ENCODE assay signal across 19 cellular contexts in genomic region chr17:32695864-32696263, GRCh38.
DNase-seq lines count a peak whose midpoint lies in the region; ATAC-seq, FAIRE-seq and TF ChIP-seq lines count a peak whose summit lies in the region.
"Had no signal": no experiment of that assay in that cellular context is flagged by ENCODE, and none has a peak within 500 bp of the region (broad histone marks: within the 10 kb centered on the region; RNA-seq: fewer than 3 reads in every experiment).

No MANE protein-coding gene starts in this region.

- H3K79me2 ChIP-seq in HepG2 (ENCODE audit: insufficient read depth, low read length) (no peaks in the 10 kb centered on the region), GM12878 (ENCODE audit: control insufficient read depth, insufficient read depth, low read length) (no peaks in the 10 kb centered on the region), neural cell (replicated peaks; ENCODE audit: insufficient read depth, low read length) (no peaks in the 10 kb centered on the region)

- H4K20me1 ChIP-seq in HepG2 (ENCODE audit: insufficient read depth, low read length) (no peaks in the 10 kb centered on the region), GM12878 (ENCODE audit: control insufficient read depth, insufficient read depth) (no peaks in the 10 kb centered on the region), neural cell (ENCODE audit: insufficient read depth) (no peaks in the 10 kb centered on the region)
- H4K20me1 ChIP-seq: BLaER1 treated with 17β-estradiol and CSF1 and Interleukin-3, amounts not matched to agents 10 nM and 100 nM had no signal

- TF ChIP-seq POLR2A in HepG2 (IDR thresholded peaks at IDR 0.05; ENCODE audit: insufficient read depth in 1 of 2, low read depth in 2 of 2, low read length in 2 of 2) (no peak), right lobe of liver (IDR thresholded peaks at IDR 0.05) (no peak), GM12878 (IDR thresholded peaks at IDR 0.05; ENCODE audit: low read depth, low read length) (no peak)

- H3K27me3 ChIP-seq in HepG2 (ENCODE audit: control insufficient read depth in 1 of 2, insufficient read depth in 2 of 2, low read length in 2 of 2) (no peaks in the 10 kb centered on the region; a peak in 1 of 5 replicates), right lobe of liver (no peaks in the 10 kb centered on the region), GM12878 (replicated peaks in 1 of 2; ENCODE audit: control insufficient read depth in 2 of 2, insufficient read depth in 2 of 2, low read length in 1 of 2) (no peaks in the 10 kb centered on the region), neural cell (ENCODE audit: insufficient read depth, low read depth, low read length) (no peaks in the 10 kb centered on the region)
- H3K27me3 ChIP-seq: BLaER1 treated with 17β-estradiol and CSF1 and Interleukin-3, amounts not matched to agents 10 nM and 100 nM had no signal

- DNase-seq in HepG2 (ENCODE audit: low spot score) = no peak
- no peak for DNase-seq in right lobe of liver
- DNase-seq in GM12878 (ENCODE audit: low read depth, low spot score) = no peak
- DNase-seq in activated T-cell treated with anti-CD3 and anti-CD28 coated beads for 4 hours = no peak
- DNase-seq in KG1 (lab: John Stamatoyannopoulos, UW) = no peak
- DNase-seq: AML-193; Caco-2; Calu3; CD4-positive, alpha-beta T cell; CD8-positive, alpha-beta T cell; DMS79 treated with DMSO at 0.1 percent for 48 hours; GF-D8 had no signal

- POLR2A ChIA-PET in HepG2 (lab: Yijun Ruan, JAX) = no interaction called here
- POLR2A ChIA-PET in GM12878 (lab: Charles Lee) = no interaction called here

- TF ChIP-seq CTCF in HepG2 (CRISPR knock-in tag; IDR thresholded peaks at IDR 0.05) (no peak), right lobe of liver (IDR thresholded peaks at IDR 0.05) (no peak), GM12878 (IDR thresholded peaks at IDR 0.05 in 2 of 3, conservative IDR thresholded peaks at IDR 0.05 in 1 of 3; ENCODE audit: control insufficient read depth in 2 of 3, extremely low read depth in 1 of 3, insufficient read depth in 1 of 3, low read depth in 3 of 3, low read length in 3 of 3) (no peak), neural cell (IDR thresholded peaks at IDR 0.05; ENCODE audit: poor library complexity, severe bottlenecking) (no peak)

- H3F3A ChIP-seq in neural cell (ENCODE audit: insufficient read depth, low read length, poor library complexity, severe bottlenecking) = peaks cover 3% of the 10 kb centered on the region

- no TSS peak for BruUV-seq in HepG2 (replicated peaks; lab: Mats Ljungman, UMichigan)
- BruUV-seq in GM12878 (replicated peaks; lab: Mats Ljungman, UMichigan) = no TSS peak

- H3K27ac ChIP-seq in HepG2 (ENCODE audit: extremely low read length, insufficient read depth, low read length) = no peak overlapping the region
- no peak overlapping the region for H3K27ac ChIP-seq in right lobe of liver
- H3K27ac ChIP-seq in GM12878 (ENCODE audit: control insufficient read depth, insufficient read depth) = no peak overlapping the region
- peak overlapping the region; percentile 95 for H3K27ac ChIP-seq in neural cell (ENCODE audit: low read length)
- H3K27ac ChIP-seq: A549; BLaER1 treated with 17β-estradiol and CSF1 and Interleukin-3, amounts not matched to agents 10 nM and 100 nM had no signal

- no peak overlapping the region for H2AFZ ChIP-seq in HepG2 (ENCODE audit: low read length)
- no peak overlapping the region for H2AFZ ChIP-seq in GM12878 (ENCODE audit: control insufficient read depth, low read depth, low read length)
- H2AFZ ChIP-seq in neural cell (ENCODE audit: low read depth, low read length) = no peak overlapping the region

- no peak for ATAC-seq in HepG2
- ATAC-seq in right lobe of liver = no peak
- no peak for ATAC-seq in GM12878
- ATAC-seq: A549; CD8-positive, alpha-beta T cell had no signal

- H3K9me3 ChIP-seq in HepG2 (ENCODE audit: low read length) (no peaks in the 10 kb centered on the region), right lobe of liver (no peaks in the 10 kb centered on the region), GM12878 (replicated peaks; ENCODE audit: control insufficient read depth, insufficient read depth, low read length) (no peaks in the 10 kb centered on the region), neural cell (ENCODE audit: low read length) (no peaks in the 10 kb centered on the region)
- H3K9me3 ChIP-seq: A549 had no signal

- no peak overlapping the region for H3K9ac ChIP-seq in HepG2 (ENCODE audit: insufficient read depth, low read depth, low read length)
- H3K9ac ChIP-seq in GM12878 (ENCODE audit: control insufficient read depth, insufficient read depth, low read length) = no peak overlapping the region
- H3K9ac ChIP-seq in neural cell (ENCODE audit: low read length) = no peak overlapping the region
- H3K9ac ChIP-seq: BLaER1 treated with 17β-estradiol and CSF1 and Interleukin-3, amounts not matched to agents 10 nM and 100 nM had no signal

- RAD21 ChIA-PET in GM12878 (lab: Charles Lee; ENCODE audit: unreplicated experiment) = interaction anchor here (1.1 kb wide), 1 partner anchor 49 kb away, joined by 4 read pairs; no protein-coding TSS in a partner anchor

- TF ChIP-seq RAD21 in HepG2 (CRISPR knock-in tag; IDR thresholded peaks at IDR 0.05) (no peak), GM12878 (IDR thresholded peaks at IDR 0.05; ENCODE audit: insufficient read depth, low read depth, low read length) (no peak), neural cell (conservative IDR thresholded peaks at IDR 0.05) (no peak)

- no peak overlapping the region for H3K4me3 ChIP-seq in HepG2 (replicated peaks in 1 of 3; ENCODE audit: insufficient read depth in 1 of 3, low read depth in 2 of 3, low read length in 3 of 3)
- H3K4me3 ChIP-seq in right lobe of liver = no peak overlapping the region
- no peak overlapping the region for H3K4me3 ChIP-seq in GM12878
- H3K4me3 ChIP-seq in neural cell (ENCODE audit: low read length) = no peak overlapping the region
- H3K4me3 ChIP-seq: A549; BLaER1 treated with 17β-estradiol and CSF1 and Interleukin-3, amounts not matched to agents 10 nM and 100 nM had no signal

- in situ Hi-C loops in HepG2 (cut with HindIII; ENCODE audit: extremely low pct_ligation_motif_present, low pct_unique_long_range_greater_than_20kb) = no loop called here
- in situ Hi-C loops in GM12878 (cut with MboI) = no loop called here

- no peaks in the 10 kb centered on the region for H3K9me2 ChIP-seq in neural cell (ENCODE audit: insufficient read depth, low read length)

- FAIRE-seq in HepG2 (lab: Jason Lieb, UNC) (no peak), GM12878 (lab: Jason Lieb, UNC) (no peak)
- FAIRE-seq: A549, D721Med, G401.6, GM12892, GM18507 had no signal

- H3K36me3 ChIP-seq in HepG2 (replicated peaks in 1 of 2; ENCODE audit: control insufficient read depth in 1 of 2, insufficient read depth in 2 of 2, low read length in 2 of 2) (no peaks in the 10 kb centered on the region), right lobe of liver (no peaks in the 10 kb centered on the region), GM12878 (ENCODE audit: control insufficient read depth in 2 of 2, insufficient read depth in 2 of 2, low read length in 1 of 2) (no peaks in the 10 kb centered on the region), neural cell (ENCODE audit: insufficient read depth, low read length) (no peaks in the 10 kb centered on the region)
- H3K36me3 ChIP-seq: BLaER1 treated with 17β-estradiol and CSF1 and Interleukin-3, amounts not matched to agents 10 nM and 100 nM had no signal

- TF ChIP-seq EP300 in HepG2 (IDR thresholded peaks at IDR 0.05; ENCODE audit: low read depth in 2 of 2, low read length in 2 of 2) (no peak), HepG2 (CRISPR knock-in tag; IDR thresholded peaks at IDR 0.05; ENCODE audit: borderline replicate concordance) (no peak), GM12878 (IDR thresholded peaks at IDR 0.05; ENCODE audit: borderline replicate concordance in 1 of 2, control insufficient read depth in 1 of 2, low read depth in 2 of 2, low read length in 2 of 2) (no peak), neural cell (conservative IDR thresholded peaks at IDR 0.05; ENCODE audit: poor library complexity, severe bottlenecking) (no peak)

- CTCF ChIA-PET in HepG2 (lab: Yijun Ruan, JAX; ENCODE audit: low intra/inter-chr PET ratio, low total read pairs) = no interaction called here
- CTCF ChIA-PET in GM12878 (lab: Yijun Ruan, JAX) = interaction anchor here (1.6 to 1.8 kb wide), 2 partner anchors 87 to 212 kb away, joined by 4 to 7 read pairs; no protein-coding TSS in a partner anchor

- H3K4me1 ChIP-seq in HepG2 (ENCODE audit: insufficient read depth, low read length) (no peaks in the 10 kb centered on the region), right lobe of liver (no peaks in the 10 kb centered on the region), GM12878 (ENCODE audit: control insufficient read depth, insufficient read depth, low read length) (no peaks in the 10 kb centered on the region)
- H3K4me1 ChIP-seq: A549 had no signal

- H3K4me2 ChIP-seq in HepG2 (ENCODE audit: low read depth, low read length) (no peak overlapping the region), GM12878 (ENCODE audit: control insufficient read depth, insufficient read depth) (no peak overlapping the region), neural cell (ENCODE audit: low read length) (no peak overlapping the region)
- H3K4me2 ChIP-seq: A549; BLaER1 treated with 17β-estradiol and CSF1 and Interleukin-3, amounts not matched to agents 10 nM and 100 nM had no signal

- SMC1A ChIA-PET in GM12878 (lab: Charles Lee; ENCODE audit: uncharacterized antibody, unreplicated experiment) = no interaction called here

- intact Hi-C loops in HepG2 (cut with micrococcal nuclease; ENCODE audit: unreplicated experiment) (no loop called here), right lobe of liver (cut with DNase I) (no loop called here), GM12878 (cut with micrococcal nuclease; ENCODE audit: unreplicated experiment) (no loop called here)

TF ChIP-seq in HepG2, 621 proteins besides CTCF, POLR2A, EP300 and RAD21 (continues in another document):
- TF ChIP-seq REL (CRISPR knock-in tag; conservative IDR thresholded peaks at IDR 0.05) (no peak), ESRRA (CRISPR knock-in tag; IDR thresholded peaks at IDR 0.05; ENCODE audit: low read depth) (no peak)

TF ChIP-seq in GM12878, 131 proteins besides CTCF, POLR2A, EP300 and RAD21 (continues in another document):
- TF ChIP-seq MTA3 (IDR thresholded peaks at IDR 0.05; ENCODE audit: borderline replicate concordance, low read length) (no peak), ETV6 (conservative IDR thresholded peaks at IDR 0.05 in 1 of 2, IDR thresholded peaks at IDR 0.05 in 1 of 2; ENCODE audit: borderline replicate concordance in 1 of 2, low read depth in 1 of 2) (no peak), PAX8 (IDR thresholded peaks at IDR 0.05) (no peak), SRF (IDR thresholded peaks at IDR 0.05; ENCODE audit: low read depth in 2 of 2, low read length in 2 of 2) (no peak)

TF ChIP-seq in neural cell, 6 proteins besides CTCF, POLR2A, EP300 and RAD21 (continues in another document):
- TF ChIP-seq TAF1 (IDR thresholded peaks at IDR 0.05; ENCODE audit: low read depth) (no peak), SMC3 (conservative IDR thresholded peaks at IDR 0.05; ENCODE audit: poor library complexity) (no peak), EZH2 (IDR thresholded peaks at IDR 0.05; ENCODE audit: borderline replicate concordance, insufficient read depth, low read length, poor library complexity, severe bottlenecking) (no peak)
